19 cellular contexts compared by ENCODE assay signal in the genomic region with DNA sequence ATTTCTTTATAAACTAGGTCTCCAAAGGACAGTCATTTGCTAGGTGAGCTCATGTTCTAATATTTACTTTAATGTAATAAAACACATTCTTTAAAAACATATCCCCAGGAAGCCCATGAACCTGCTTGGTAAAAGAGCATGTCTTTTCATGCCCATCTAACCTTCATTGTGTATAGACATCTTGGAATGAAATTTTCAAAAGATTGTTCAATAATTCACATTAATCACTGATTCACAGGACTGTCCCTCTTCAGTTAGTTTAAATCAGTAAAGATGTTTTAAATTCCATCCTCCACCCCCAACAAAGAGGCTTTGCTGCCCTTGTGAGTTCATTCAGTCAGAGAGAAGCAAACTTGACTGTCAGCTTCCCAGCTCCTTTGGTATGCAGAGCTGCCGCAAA.
"Had no signal": no experiment of that assay in that cellular context is flagged by ENCODE, and none has a peak within 500 bp of the region (broad histone marks: within the 10 kb centered on the region; RNA-seq: fewer than 3 reads in every experiment).

No MANE protein-coding gene starts in this region.

- H3K27me3 ChIP-seq: colonic mucosa, esophagus muscularis mucosa, right atrium auricular region, tibial nerve had no signal

- H3K27ac ChIP-seq: colonic mucosa, esophagus muscularis mucosa, right atrium auricular region, tibial nerve had no signal

- DNase-seq: activated B cell treated with CpG ODN at 0.5 μM for 24 hours; activated CD4-positive, alpha-beta memory T cell treated with anti-CD3 and anti-CD28 coated beads for 36 hours; activated CD4-positive, alpha-beta T cell treated with anti-CD3 and anti-CD28 coated beads for 4 hours; activated naive CD4-positive, alpha-beta T cell; activated naive CD8-positive, alpha-beta T cell treated with anti-CD3 and anti-CD28 coated beads for 36 hours; amniotic stem cell; colonic mucosa; islet precursor cell; midbrain; stimulated activated CD4-positive, alpha-beta T cell treated with anti-CD3 and anti-CD28 coated beads, Interleukin-2, amount 100 ng/mL, for 24 hours; stimulated activated naive CD4-positive, alpha-beta T cell treated with Interleukin-2 at 50 U/mL for 16 hours; substantia nigra; SW 1271 had no signal

- H3K9me3 ChIP-seq: colonic mucosa, esophagus muscularis mucosa, right atrium auricular region, tibial nerve had no signal

- H3K36me3 ChIP-seq: colonic mucosa, esophagus muscularis mucosa, right atrium auricular region, tibial nerve had no signal

- H3K4me3 ChIP-seq: colonic mucosa, esophagus muscularis mucosa, lung, right atrium auricular region, tibial nerve had no signal

- H3K4me1 ChIP-seq: colonic mucosa, esophagus muscularis mucosa, right atrium auricular region, tibial nerve had no signal

- ATAC-seq: activated T-helper 17 cell treated with anti-CD3 and anti-CD28 coated beads, Interleukin-2, amount 50 U/mL, for 72 hours; left lobe of liver had no signal
